Comparison of ENCODE assay signal across 11 cellular contexts in genomic region chr10:89516149-89516832, GRCh38. TPM values are rescaled to one million over a fixed set of nuclear protein-coding genes. Genes with fewer than 3 reads are reported as not detected.
DNase-seq lines count a peak whose midpoint lies in the region; ATAC-seq and TF ChIP-seq lines count a peak whose summit lies in the region.
"Had no signal": no experiment of that assay in that cellular context is flagged by ENCODE, and none has a peak within 500 bp of the region (broad histone marks: within the 10 kb centered on the region; RNA-seq: fewer than 3 reads in every experiment).

No MANE protein-coding gene starts in this region.

- H3K27me3 ChIP-seq in colonic mucosa (no peaks in the 10 kb centered on the region), left lung (no peaks in the 10 kb centered on the region), upper lobe of right lung (no peaks in the 10 kb centered on the region)

- no peak overlapping the region for H3K9ac ChIP-seq in colonic mucosa (ENCODE audit: low read depth in 2 of 2, low read length in 2 of 2)

- DNase-seq in NCI-H2029 treated with DMSO at 0.1 percent for 48 hours (lab: John Stamatoyannopoulos, UW) (peak; percentile 3), NCI-H2029 (lab: John Stamatoyannopoulos, UW) (no peak), colonic mucosa (peak; percentile 32), left lung (no peak), upper lobe of right lung (no peak), T-helper 9 cell (no peak)
- DNase-seq: activated CD4-positive, alpha-beta memory T cell treated with anti-CD3 and anti-CD28 coated beads, Interleukin-2, amount 10 ng/mL, durations not matched to agents 7 days and 5 days; NCI-H526 treated with DMSO at 0.1 percent for 48 hours had no signal

- no peaks in the 10 kb centered on the region for H3K9me3 ChIP-seq in colonic mucosa
- H3K9me3 ChIP-seq in left lung: no peaks in the 10 kb centered on the region
- no peaks in the 10 kb centered on the region for H3K9me3 ChIP-seq in upper lobe of right lung

- TF ChIP-seq CTCF in colonic mucosa (IDR thresholded peaks at IDR 0.05) (no peak), left lung (IDR thresholded peaks at IDR 0.05) (no peak), upper lobe of right lung (IDR thresholded peaks at IDR 0.05) (no peak)

- no peak overlapping the region for H3K4me3 ChIP-seq in colonic mucosa
- H3K4me3 ChIP-seq in left lung: no peak overlapping the region
- no peak overlapping the region for H3K4me3 ChIP-seq in upper lobe of right lung

- H3K4me1 ChIP-seq in colonic mucosa (no peaks in the 10 kb centered on the region), left lung (no peaks in the 10 kb centered on the region), upper lobe of right lung (no peaks in the 10 kb centered on the region)

- H3K36me3 ChIP-seq in colonic mucosa: no peaks in the 10 kb centered on the region
- H3K36me3 ChIP-seq in left lung: no peaks in the 10 kb centered on the region
- no peaks in the 10 kb centered on the region for H3K36me3 ChIP-seq in upper lobe of right lung

- intact Hi-C loops in colonic mucosa (cut with DNase I) (no loop called here), left lung (cut with DNase I) (no loop called here), upper lobe of right lung (cut with DNase I) (no loop called here)

- ATAC-seq in left lung (peak; percentile 60), upper lobe of right lung (peak; percentile 32), GM21515 (IDR thresholded peaks at IDR 0.05; ENCODE audit: unreplicated experiment) (no peak), HG02678 (IDR thresholded peaks at IDR 0.05; ENCODE audit: unreplicated experiment) (no peak)

- H3K27ac ChIP-seq in colonic mucosa: peak overlapping the region; percentile 3
- H3K27ac ChIP-seq in left lung: peak overlapping the region; percentile 54 to 60
- peak overlapping the region; percentile 32 for H3K27ac ChIP-seq in upper lobe of right lung

RNA-seq across cellular contexts. Expression of gene SLC16A12, which starts 19.1 kb away (rescaled TPM):
- total RNA-seq in colonic mucosa: under 1 TPM; 0.20 to 0.24 TPM
- 1 to 10 TPM; 1.5 to 6.3 TPM for total RNA-seq in left lung
- 1.9 TPM for total RNA-seq in upper lobe of right lung
- total RNA-seq: activated CD4-positive, alpha-beta memory T cell treated with anti-CD3 and anti-CD28 coated beads, Interleukin-2, amount 10 ng/mL, durations not matched to agents 7 days and 5 days; dermis microvascular lymphatic vessel endothelial cell had no signal

Comparison
In these comparisons a context has a peak if more than half of its experiments do, and no peak if none do; other contexts are left out.
1. DNase-seq: peak in NCI-H2029 treated with DMSO at 0.1 percent for 48 hours (single experiment) and colonic mucosa (single experiment); none in NCI-H2029 (single experiment), left lung (0 of 2), upper lobe of right lung (single experiment) and T-helper 9 cell (single experiment).
2. H3K27ac ChIP-seq: peak in every context shown above with its lines; median percentile 57 in left lung; 32 in upper lobe of right lung; 3 in colonic mucosa.
3. ATAC-seq: peak in left lung (single experiment) and upper lobe of right lung (single experiment); none in GM21515 (single experiment) and HG02678 (single experiment).